In the genomic region with DNA sequence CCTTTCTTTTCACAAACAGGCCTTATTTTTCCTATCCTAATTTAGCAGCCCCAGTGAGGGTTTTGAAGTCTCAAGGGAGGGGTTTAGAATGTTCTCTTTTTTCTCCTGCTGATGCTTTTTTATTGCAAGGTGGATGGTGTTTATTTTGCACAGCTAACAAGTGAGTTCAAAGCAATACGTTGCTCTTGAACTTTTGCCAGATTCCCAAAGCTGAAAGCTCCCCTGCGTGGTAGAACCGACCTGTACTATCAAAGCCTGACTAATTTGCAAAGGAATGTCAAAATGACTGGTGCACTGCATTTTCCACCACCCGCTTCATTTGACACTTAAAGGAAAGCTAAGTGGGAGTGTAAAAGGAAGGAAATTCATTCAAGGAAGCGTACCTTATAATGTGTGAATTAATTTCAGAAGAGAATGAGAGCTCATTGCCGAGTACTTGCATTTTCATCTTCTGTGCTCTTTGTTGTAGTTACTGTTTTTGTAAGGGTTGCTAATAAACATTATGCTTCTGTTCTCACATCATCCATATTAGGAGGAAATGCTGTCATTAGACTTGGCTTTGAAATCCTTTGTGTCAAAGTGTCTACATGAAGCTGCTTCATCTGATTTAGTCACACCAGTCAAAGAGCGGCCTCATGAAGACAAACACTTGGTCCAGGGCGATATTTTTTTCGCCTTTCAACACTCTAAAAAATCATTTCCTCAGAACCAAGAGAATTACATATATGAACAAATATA, we compare ENCODE assay signal across 10 cellular contexts.
A peak's percentile ranks its signal among the peaks of the same experiment; 100 is the strongest.
DNase-seq lines count a peak whose midpoint lies in the region; ATAC-seq and TF ChIP-seq lines count a peak whose summit lies in the region.
"Had no signal": no experiment of that assay in that cellular context is flagged by ENCODE, and none has a peak within 500 bp of the region (broad histone marks: within the 10 kb centered on the region; RNA-seq: fewer than 3 reads in every experiment).

No MANE protein-coding gene starts in this region.

- H3K4me3 ChIP-seq in duodenal mucosa (ENCODE audit: low read depth in 1 of 2, low read length in 2 of 2) (peak overlapping the region; percentile 25 to 45), rectal smooth muscle tissue (ENCODE audit: low read length) (peak overlapping the region; percentile 17), esophagus muscularis mucosa (peak overlapping the region in 2 of 4 donors; percentile 3 to 10)
- H3K4me3 ChIP-seq: HAP-1 had no signal

- no peak for TF ChIP-seq EP300 in esophagus muscularis mucosa (IDR thresholded peaks at IDR 0.05)

- no peak for DNase-seq in activated CD8-positive, alpha-beta memory T cell treated with anti-CD3 and anti-CD28 coated beads, Interleukin-2, amount 50 U/mL, for 4 hours
- no peak for DNase-seq in esophagus muscularis mucosa (ENCODE audit: extremely low spot score)
- no peak for DNase-seq in NCI-H1930 (lab: John Stamatoyannopoulos, UW)
- DNase-seq: T-cell had no signal

- H3K27ac ChIP-seq in duodenal mucosa (ENCODE audit: low read depth, low read length) (no peak overlapping the region), rectal smooth muscle tissue (ENCODE audit: low read depth, low read length) (no peak overlapping the region), esophagus muscularis mucosa (replicated peaks in 1 of 4) (no peak overlapping the region)

- intact Hi-C loops in esophagus muscularis mucosa (cut with DNase I) = no loop called here

- 45% methylated on average over 9 of the region's 9 CpGs for WGBS in esophagus muscularis mucosa

- H3K9ac ChIP-seq in duodenal mucosa (ENCODE audit: low read depth in 1 of 2, low read length in 2 of 2) = no peak overlapping the region
- H3K9ac ChIP-seq in rectal smooth muscle tissue (ENCODE audit: low read length) = no peak overlapping the region

- no peaks in the 10 kb centered on the region for H3K27me3 ChIP-seq in duodenal mucosa (ENCODE audit: control insufficient read depth in 1 of 2, insufficient read depth in 2 of 2, low read length in 2 of 2)
- no peaks in the 10 kb centered on the region for H3K27me3 ChIP-seq in rectal smooth muscle tissue (ENCODE audit: control insufficient read depth, insufficient read depth, low read length)
- no peaks in the 10 kb centered on the region for H3K27me3 ChIP-seq in esophagus muscularis mucosa

- no peaks in the 10 kb centered on the region for H3K36me3 ChIP-seq in duodenal mucosa (ENCODE audit: control insufficient read depth in 1 of 2, insufficient read depth in 2 of 2, low read length in 2 of 2)
- H3K36me3 ChIP-seq in rectal smooth muscle tissue (ENCODE audit: control insufficient read depth, insufficient read depth, low read length) = no peaks in the 10 kb centered on the region
- H3K36me3 ChIP-seq in esophagus muscularis mucosa = no peaks in the 10 kb centered on the region
- H3K36me3 ChIP-seq: HAP-1 had no signal

- TF ChIP-seq POLR2A in esophagus muscularis mucosa (IDR thresholded peaks at IDR 0.05; ENCODE audit: low read depth) = no peak

- H3K9me3 ChIP-seq in duodenal mucosa (ENCODE audit: control insufficient read depth in 1 of 2, low read length in 2 of 2) (no peaks in the 10 kb centered on the region), esophagus muscularis mucosa (no peaks in the 10 kb centered on the region)
- H3K9me3 ChIP-seq: HAP-1 had no signal

- peaks cover 7 to 10% of the 10 kb centered on the region in 2 donors for H3K4me1 ChIP-seq in duodenal mucosa (ENCODE audit: control insufficient read depth in 1 of 2, insufficient read depth in 2 of 2, low read length in 2 of 2)
- H3K4me1 ChIP-seq in rectal smooth muscle tissue (ENCODE audit: control insufficient read depth, insufficient read depth, low read length) = no peaks in the 10 kb centered on the region
- peaks cover 0 to 13% (median 11%) of the 10 kb centered on the region in 4 donors for H3K4me1 ChIP-seq in esophagus muscularis mucosa

- peak; percentile 25 for ATAC-seq in GM19397 (IDR thresholded peaks at IDR 0.05; ENCODE audit: unreplicated experiment)
- ATAC-seq in HG03571 (IDR thresholded peaks at IDR 0.05; ENCODE audit: unreplicated experiment) = peak; percentile 36
- no peak for ATAC-seq in HG03196 (IDR thresholded peaks at IDR 0.05; ENCODE audit: unreplicated experiment)
- ATAC-seq: T-cell had no signal

- TF ChIP-seq CTCF in esophagus muscularis mucosa (IDR thresholded peaks at IDR 0.05) = no peak
